12 cellular contexts compared by ENCODE assay signal in the genomic region with DNA sequence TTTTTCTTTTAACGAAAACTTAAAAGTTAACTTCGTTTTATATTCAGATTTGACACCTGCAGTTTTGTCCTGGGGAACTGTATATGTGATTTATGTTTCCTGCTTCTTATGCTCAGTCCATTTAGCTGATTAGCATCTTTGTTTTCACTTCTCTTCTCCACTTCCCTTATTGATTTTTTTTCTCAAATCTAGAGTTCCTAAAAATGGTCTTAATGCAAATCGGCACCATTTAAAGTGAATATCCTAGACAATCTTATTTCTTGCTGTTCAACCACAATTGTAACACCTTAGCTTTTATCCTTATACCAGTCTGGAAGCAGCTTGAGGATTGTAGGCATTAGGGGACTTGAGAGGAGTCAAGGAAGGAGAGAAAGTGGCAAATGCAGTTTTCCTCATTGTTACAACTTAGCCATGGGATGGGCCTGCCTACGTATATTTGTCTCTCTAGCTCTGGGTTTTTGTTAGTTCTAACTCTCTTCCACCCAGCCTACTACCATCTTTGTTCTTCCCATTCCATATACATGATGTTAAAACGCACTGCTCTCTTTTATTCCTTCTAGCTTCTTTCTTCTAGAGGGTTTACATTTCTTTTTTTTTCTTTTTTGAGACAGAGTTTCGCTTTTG. TPM values are rescaled to one million over a fixed set of nuclear protein-coding genes. Genes with fewer than 3 reads are reported as not detected.
A peak's percentile ranks its signal among the peaks of the same experiment; 100 is the strongest.
DNase-seq lines count a peak whose midpoint lies in the region; ATAC-seq and TF ChIP-seq lines count a peak whose summit lies in the region.
"Had no signal": no experiment of that assay in that cellular context is flagged by ENCODE, and none has a peak within 500 bp of the region (broad histone marks: within the 10 kb centered on the region; RNA-seq: fewer than 3 reads in every experiment).

No MANE protein-coding gene starts in this region.

- no peaks in the 10 kb centered on the region for H3K9me3 Mint-ChIP-seq in dendritic cell treated with granulocyte-macrophage colony-stimulating factor and Interleukin-4, amounts not matched to agents 40 ng/mL and 50 ng/mL, for 4 days
- no peaks in the 10 kb centered on the region for H3K9me3 Mint-ChIP-seq in chondrocyte (ENCODE audit: low read depth)

- H3K36me3 Mint-ChIP-seq in dendritic cell treated with granulocyte-macrophage colony-stimulating factor and Interleukin-4, amounts not matched to agents 40 ng/mL and 50 ng/mL, for 4 days (ENCODE audit: low read depth): peaks cover 28% of the 10 kb centered on the region
- H3K36me3 Mint-ChIP-seq in chondrocyte (ENCODE audit: low read depth): peaks cover 10% of the 10 kb centered on the region

- ATAC-seq in GM18519 (IDR thresholded peaks at IDR 0.05; ENCODE audit: low FRiP score, unreplicated experiment) (peak; percentile 55), GM21529 (IDR thresholded peaks at IDR 0.05; ENCODE audit: unreplicated experiment) (peak; percentile 82), HG03378 (IDR thresholded peaks at IDR 0.05; ENCODE audit: unreplicated experiment) (peak; percentile 81)

- H3K4me1 Mint-ChIP-seq in dendritic cell treated with granulocyte-macrophage colony-stimulating factor and Interleukin-4, amounts not matched to agents 40 ng/mL and 50 ng/mL, for 4 days (ENCODE audit: low read depth): peaks cover 50% of the 10 kb centered on the region
- H3K4me1 Mint-ChIP-seq in chondrocyte (ENCODE audit: low read depth): peaks cover 5% of the 10 kb centered on the region

- H3K27ac Mint-ChIP-seq in dendritic cell treated with granulocyte-macrophage colony-stimulating factor and Interleukin-4, amounts not matched to agents 40 ng/mL and 50 ng/mL, for 4 days: peak overlapping the region; percentile 81
- no peak overlapping the region for H3K27ac Mint-ChIP-seq in chondrocyte (ENCODE audit: unreplicated experiment)

- H3K4me3 Mint-ChIP-seq in dendritic cell treated with granulocyte-macrophage colony-stimulating factor and Interleukin-4, amounts not matched to agents 40 ng/mL and 50 ng/mL, for 4 days: no peak overlapping the region
- H3K4me3 Mint-ChIP-seq in chondrocyte (ENCODE audit: unreplicated experiment): no peak overlapping the region

- DNase-seq in chondrocyte (ENCODE audit: low spot score): no peak
- DNase-seq in GM03348 (ENCODE audit: low spot score): no peak
- no peak for DNase-seq in D341Med (ENCODE audit: low spot score)
- no peak for DNase-seq in activated CD4-positive, alpha-beta T cell treated with anti-CD3 and anti-CD28 coated beads, Interleukin-2, amount 50 U/mL, for 1 hour
- DNase-seq: activated effector memory CD4-positive, alpha-beta T cell treated with Interleukin-2 at 50 U/mL for 16 hours; GDM1; stimulated activated CD4-positive, alpha-beta T cell treated with anti-CD3 and anti-CD28 coated beads, Interleukin-12 subunit alpha, Interleukin-12 subunit beta, amount 100 ng/mL, for 4 hours; upper lobe of left lung had no signal

- no peak for TF ChIP-seq CTCF in chondrocyte (IDR thresholded peaks at IDR 0.05)

- H3K27me3 Mint-ChIP-seq in dendritic cell treated with granulocyte-macrophage colony-stimulating factor and Interleukin-4, amounts not matched to agents 40 ng/mL and 50 ng/mL, for 4 days: no peaks in the 10 kb centered on the region
- H3K27me3 Mint-ChIP-seq in chondrocyte (ENCODE audit: low read depth): no peaks in the 10 kb centered on the region

- intact Hi-C loops in dendritic cell treated with granulocyte-macrophage colony-stimulating factor and Interleukin-4, amounts not matched to agents 40 ng/mL and 50 ng/mL, for 4 days (cut with micrococcal nuclease): loop anchor here (1.0 kb wide), 1 partner anchor 9 kb away; the partner anchor contains the start of genes QRSL1 and RTN4IP1

RNA-seq across cellular contexts. Expression of gene QRSL1, which starts 8.5 kb away (rescaled TPM):
- total RNA-seq in chondrocyte: 8.6 to 12.5 TPM (median 9.7 TPM) in 3 replicates

RNA-seq across cellular contexts. Expression of gene RTN4IP1, which starts 8.5 kb away (rescaled TPM):
- 3.5 to 6.0 TPM (median 3.7 TPM) in 3 replicates for total RNA-seq in chondrocyte
